ENCODE assay signal across 1 cellular context in genomic region chr5:10249948-10250803, GRCh38.
TF ChIP-seq lines count a peak whose summit lies in the region.

CCT5 (plus strand) TSS chr5:10250280; CDS start chr5:10250341, 61 bp downstream.

TF ChIP-seq in HepG2, 621 proteins besides CTCF, POLR2A, EP300 and RAD21 (continued from another document and continues in another):
- TF ChIP-seq ZNF503 (CRISPR knock-in tag; IDR thresholded peaks at IDR 0.05) (no peak), ZNF552 (CRISPR knock-in tag; IDR thresholded peaks at IDR 0.05; ENCODE audit: borderline replicate concordance) (no peak), SSRP1 (CRISPR knock-in tag; IDR thresholded peaks at IDR 0.05) (no peak), ZNF850 (CRISPR knock-in tag; conservative IDR thresholded peaks at IDR 0.05) (no peak), PAX8 (CRISPR knock-in tag; IDR thresholded peaks at IDR 0.05; ENCODE audit: borderline replicate concordance) (no peak), ZNF276 (CRISPR knock-in tag; IDR thresholded peaks at IDR 0.05; ENCODE audit: low read depth) (0 out of 2 replicates have a peak, but pooled peaks have one; percentile 46), BRF2 (CRISPR knock-in tag; IDR thresholded peaks at IDR 0.05) (no peak), ZNF691 (CRISPR knock-in tag; IDR thresholded peaks at IDR 0.05; ENCODE audit: borderline replicate concordance, low read depth) (peak; percentile 21; the same call in 1 of the 2 replicates), RXRB (CRISPR knock-in tag; IDR thresholded peaks at IDR 0.05; ENCODE audit: borderline replicate concordance) (0 out of 2 replicates have a peak, but pooled peaks have one; percentile 46), ZNF639 (CRISPR knock-in tag; conservative IDR thresholded peaks at IDR 0.05) (0 out of 2 replicates have a peak, but pooled peaks have one; percentile 33), MTF1 (CRISPR knock-in tag; IDR thresholded peaks at IDR 0.05) (no peak), ZNF142 (CRISPR knock-in tag; IDR thresholded peaks at IDR 0.05) (no peak; the same call in 1 of the 2 replicates), RNF2 (conservative IDR thresholded peaks at IDR 0.05; ENCODE audit: low read depth) (peak; percentile 79; the same call in 1 of the 2 replicates), RNF219 (CRISPR knock-in tag; IDR thresholded peaks at IDR 0.05) (no peak), MXD4 (CRISPR knock-in tag; IDR thresholded peaks at IDR 0.05) (peak; percentile 84; the same call in 1 of the 2 replicates), KIAA2018 (CRISPR knock-in tag; IDR thresholded peaks at IDR 0.05; ENCODE audit: borderline replicate concordance) (no peak), TFDP2 (CRISPR knock-in tag; IDR thresholded peaks at IDR 0.05) (0 out of 2 replicates have a peak, but pooled peaks have one; percentile 18), ZNF678 (CRISPR knock-in tag; IDR thresholded peaks at IDR 0.05) (no peak), ZNF703 (CRISPR knock-in tag; IDR thresholded peaks at IDR 0.05; ENCODE audit: borderline replicate concordance) (no peak; the same call in 1 of the 2 replicates), ZNF292 (CRISPR knock-in tag; IDR thresholded peaks at IDR 0.05; ENCODE audit: borderline replicate concordance, low read depth) (no peak), ZSCAN29 (CRISPR knock-in tag; conservative IDR thresholded peaks at IDR 0.05) (no peak), ZNF546 (CRISPR knock-in tag; conservative IDR thresholded peaks at IDR 0.05) (no peak; the same call in 1 of the 2 replicates), KDM5A (IDR thresholded peaks at IDR 0.05; ENCODE audit: borderline replicate concordance, low read length) (peak; percentile 75), EZH2 (conservative IDR thresholded peaks at IDR 0.05; ENCODE audit: low read depth, low read length) (no peak), ZNF343 (CRISPR knock-in tag; IDR thresholded peaks at IDR 0.05) (0 out of 2 replicates have a peak, but pooled peaks have one; percentile 65)
